Comparison of ENCODE assay signal across 33 cellular contexts in the genomic region with DNA sequence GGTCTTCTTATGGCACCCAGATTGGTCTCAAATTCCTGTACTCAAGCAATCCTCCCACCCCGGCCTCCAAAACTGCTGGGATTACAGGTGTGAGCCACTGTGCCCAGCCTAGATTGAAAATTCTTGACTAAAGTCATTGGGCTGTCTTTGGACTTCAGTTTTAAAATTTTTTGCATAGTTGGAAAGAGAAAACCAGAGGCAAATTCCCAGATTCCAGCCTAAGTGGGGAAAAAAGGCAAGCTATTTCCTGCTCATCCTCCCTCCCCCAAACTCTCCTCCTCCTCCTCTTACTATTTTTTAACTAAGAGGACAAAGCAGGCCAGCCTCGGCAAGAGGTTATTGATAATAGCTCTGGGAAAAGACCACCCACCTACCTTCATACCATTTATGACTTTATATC.
"Had no signal": no experiment of that assay in that cellular context is flagged by ENCODE, and none has a peak within 500 bp of the region (broad histone marks: within the 10 kb centered on the region; RNA-seq: fewer than 3 reads in every experiment).

No MANE protein-coding gene starts in this region.

- H3K36me3 ChIP-seq: adrenal gland, brain microvascular endothelial cell, breast epithelium had no signal

- H3K9me3 Mint-ChIP-seq: activated B cell treated with CpG ODN at 0.5 μM for 24 hours; activated CD4-positive, alpha-beta memory T cell treated with anti-CD3 and anti-CD28 coated beads, Interleukin-2, amount 10 ng/mL, durations not matched to agents 7 days and 5 days; activated CD4-positive, alpha-beta T cell treated with anti-CD3 and anti-CD28 coated beads, Interleukin-2, amount 10 ng/mL, durations not matched to agents 24 days and 14 days; activated naive CD4-positive, alpha-beta T cell treated with anti-CD3 and anti-CD28 coated beads, Interleukin-2, amount 10 ng/mL, durations not matched to agents 7 days and 5 days; activated naive CD4-positive, alpha-beta T cell treated with anti-CD3 and anti-CD28 coated beads, Interleukin-2, amount 50 U/mL, for 24 hours; activated T-cell treated with anti-CD3 and anti-CD28 coated beads, Interleukin-2, amount 50 U/mL, for 24 hours; activated T-helper 2 cell treated with anti-CD3 and anti-CD28 coated beads, Interferon-gamma antibody, Interleukin-2, Interleukin-4, amounts not matched to agents 10 μg/mL and 5 μg/mL and 100 μg/mL, durations not matched to agents 14 hours and 24 hours and 36 hours; T-helper 1 cell treated with Interleukin-12 subunit alpha and Interleukin-12 subunit beta and Interleukin-4 antibody, amounts not matched to agents 30 μg/mL and 1 μg/mL, for 36 hours; T-helper 2 cell treated with Interferon-gamma antibody and Interleukin-4, amounts not matched to agents 5 μg/mL and 100 μg/mL, for 36 hours had no signal

- H3K27me3 ChIP-seq: adrenal gland, body of pancreas, brain microvascular endothelial cell, breast epithelium had no signal

- H3K36me3 Mint-ChIP-seq: activated CD8-positive, alpha-beta memory T cell treated with anti-CD3 and anti-CD28 coated beads, Interleukin-2, amount 10 ng/mL, durations not matched to agents 7 days and 5 days; activated naive CD4-positive, alpha-beta T cell treated with anti-CD3 and anti-CD28 coated beads, Interleukin-2, amount 10 ng/mL, durations not matched to agents 7 days and 5 days; activated naive CD4-positive, alpha-beta T cell treated with anti-CD3 and anti-CD28 coated beads, Interleukin-2, amount 50 U/mL, for 24 hours; activated naive CD8-positive, alpha-beta T cell had no signal

- DNase-seq: activated B cell treated with CpG ODN at 0.5 μM for 24 hours; activated CD4-positive, alpha-beta memory T cell treated with anti-CD3 and anti-CD28 coated beads, Interleukin-2, amount 10 ng/mL, durations not matched to agents 7 days and 5 days; activated CD4-positive, alpha-beta T cell treated with anti-CD3 and anti-CD28 coated beads for 4 hours; activated CD4-positive, alpha-beta T cell treated with anti-CD3 and anti-CD28 coated beads, Interleukin-2, amount 10 ng/mL, durations not matched to agents 24 days and 14 days; activated CD4-positive, alpha-beta T cell treated with anti-CD3 and anti-CD28 coated beads, Interleukin-2, amount 50 U/mL, for 1 hour; activated CD4-positive, alpha-beta T cell treated with anti-CD3 and anti-CD28 coated beads, Interleukin-2, amount 50 U/mL, for 4 hours; activated CD4-positive, CD25-positive, alpha-beta regulatory T cell treated with anti-CD3 and anti-CD28 coated beads, Interleukin-2, amount 50 U/mL, for 72 hours; activated CD8-positive, alpha-beta memory T cell treated with anti-CD3 and anti-CD28 coated beads for 24 hours; activated CD8-positive, alpha-beta memory T cell treated with anti-CD3 and anti-CD28 coated beads, Interleukin-2, amount 10 ng/mL, durations not matched to agents 7 days and 5 days; activated CD8-positive, alpha-beta memory T cell treated with anti-CD3 and anti-CD28 coated beads, Interleukin-2, amount 50 U/mL, for 48 hours; activated CD8-positive, alpha-beta T cell treated with anti-CD3 and anti-CD28 coated beads, Interleukin-2, amount 10 ng/mL, durations not matched to agents 7 days and 5 days; activated effector memory CD4-positive, alpha-beta T cell treated with Interleukin-2 at 50 U/mL for 16 hours; activated gamma-delta T cell; activated naive CD4-positive, alpha-beta T cell treated with anti-CD3 and anti-CD28 coated beads, Interleukin-2, amount 10 ng/mL, durations not matched to agents 7 days and 5 days; activated naive CD4-positive, alpha-beta T cell treated with Interleukin-2 at 50 U/mL for 16 hours; activated T-cell treated with anti-CD3 and anti-CD28 coated beads, Interleukin-2, amount 50 U/mL, for 24 hours; activated T-cell treated with anti-CD3 and anti-CD28 coated beads, Interleukin-2, amount 50 U/mL, for 48 hours; adrenal gland; amniotic stem cell; aorta; body of pancreas; brain microvascular endothelial cell; central memory CD4-positive, alpha-beta T cell; T-helper 1 cell; T-helper 2 cell; T-helper 9 cell had no signal

- H3K27ac ChIP-seq: adrenal gland, body of pancreas, brain microvascular endothelial cell, breast epithelium, VCaP had no signal

- H3K9me3 ChIP-seq: adrenal gland, body of pancreas, breast epithelium had no signal

- H3K4me3 Mint-ChIP-seq: activated B cell treated with CpG ODN at 0.5 μM for 24 hours; activated CD4-positive, alpha-beta memory T cell treated with anti-CD3 and anti-CD28 coated beads, Interleukin-2, amount 10 ng/mL, durations not matched to agents 7 days and 5 days; activated CD4-positive, alpha-beta T cell treated with anti-CD3 and anti-CD28 coated beads, Interleukin-2, amount 10 ng/mL, durations not matched to agents 24 days and 14 days; activated CD8-positive, alpha-beta memory T cell treated with anti-CD3 and anti-CD28 coated beads, Interleukin-2, amount 10 ng/mL, durations not matched to agents 7 days and 5 days; activated CD8-positive, alpha-beta T cell treated with anti-CD3 and anti-CD28 coated beads, Interleukin-2, amount 10 ng/mL, durations not matched to agents 7 days and 5 days; activated naive CD4-positive, alpha-beta T cell treated with anti-CD3 and anti-CD28 coated beads, Interleukin-2, amount 10 ng/mL, durations not matched to agents 7 days and 5 days; activated naive CD4-positive, alpha-beta T cell treated with anti-CD3 and anti-CD28 coated beads, Interleukin-2, amount 50 U/mL, for 24 hours; activated naive CD8-positive, alpha-beta T cell; activated T-cell treated with anti-CD3 and anti-CD28 coated beads, Interleukin-2, amount 50 U/mL, for 24 hours; T-helper 1 cell treated with Interleukin-12 subunit alpha and Interleukin-12 subunit beta and Interleukin-4 antibody, amounts not matched to agents 30 μg/mL and 1 μg/mL, for 36 hours; T-helper 2 cell treated with Interferon-gamma antibody and Interleukin-4, amounts not matched to agents 5 μg/mL and 100 μg/mL, for 36 hours had no signal

- H3K4me1 Mint-ChIP-seq: activated B cell treated with CpG ODN at 0.5 μM for 24 hours; activated CD4-positive, alpha-beta memory T cell treated with anti-CD3 and anti-CD28 coated beads, Interleukin-2, amount 10 ng/mL, durations not matched to agents 7 days and 5 days; activated CD4-positive, alpha-beta T cell treated with anti-CD3 and anti-CD28 coated beads, Interleukin-2, amount 10 ng/mL, durations not matched to agents 24 days and 14 days; activated CD8-positive, alpha-beta memory T cell treated with anti-CD3 and anti-CD28 coated beads, Interleukin-2, amount 10 ng/mL, durations not matched to agents 7 days and 5 days; activated naive CD4-positive, alpha-beta T cell treated with anti-CD3 and anti-CD28 coated beads, Interleukin-2, amount 10 ng/mL, durations not matched to agents 7 days and 5 days; activated naive CD4-positive, alpha-beta T cell treated with anti-CD3 and anti-CD28 coated beads, Interleukin-2, amount 50 U/mL, for 24 hours had no signal

- H3K4me1 ChIP-seq: adrenal gland, body of pancreas, breast epithelium had no signal

- H3K27ac Mint-ChIP-seq: activated B cell treated with CpG ODN at 0.5 μM for 24 hours; activated CD4-positive, alpha-beta memory T cell treated with anti-CD3 and anti-CD28 coated beads, Interleukin-2, amount 10 ng/mL, durations not matched to agents 7 days and 5 days; activated CD4-positive, alpha-beta T cell treated with anti-CD3 and anti-CD28 coated beads, Interleukin-2, amount 10 ng/mL, durations not matched to agents 24 days and 14 days; activated CD8-positive, alpha-beta memory T cell treated with anti-CD3 and anti-CD28 coated beads, Interleukin-2, amount 10 ng/mL, durations not matched to agents 7 days and 5 days; activated CD8-positive, alpha-beta T cell treated with anti-CD3 and anti-CD28 coated beads, Interleukin-2, amount 10 ng/mL, durations not matched to agents 7 days and 5 days; activated naive CD4-positive, alpha-beta T cell treated with anti-CD3 and anti-CD28 coated beads, Interleukin-2, amount 10 ng/mL, durations not matched to agents 7 days and 5 days; activated naive CD4-positive, alpha-beta T cell treated with anti-CD3 and anti-CD28 coated beads, Interleukin-2, amount 50 U/mL, for 24 hours; activated naive CD8-positive, alpha-beta T cell; activated T-cell treated with anti-CD3 and anti-CD28 coated beads, Interleukin-2, amount 50 U/mL, for 24 hours; activated T-helper 2 cell treated with anti-CD3 and anti-CD28 coated beads, Interferon-gamma antibody, Interleukin-2, Interleukin-4, amounts not matched to agents 10 μg/mL and 5 μg/mL and 100 μg/mL, durations not matched to agents 14 hours and 24 hours and 36 hours; T-helper 1 cell treated with Interleukin-12 subunit alpha and Interleukin-12 subunit beta and Interleukin-4 antibody, amounts not matched to agents 30 μg/mL and 1 μg/mL, for 36 hours; T-helper 2 cell treated with Interferon-gamma antibody and Interleukin-4, amounts not matched to agents 5 μg/mL and 100 μg/mL, for 36 hours had no signal

- H3K4me3 ChIP-seq: adrenal gland, body of pancreas, breast epithelium had no signal

- ATAC-seq: activated CD8-positive, alpha-beta memory T cell treated with anti-CD3 and anti-CD28 coated beads, Interleukin-2, amount 10 ng/mL, durations not matched to agents 7 days and 5 days; activated CD8-positive, alpha-beta T cell treated with anti-CD3 and anti-CD28 coated beads, Interleukin-2, amount 10 ng/mL, durations not matched to agents 7 days and 5 days; body of pancreas had no signal
